ENCODE assay signal across 17 cellular contexts in the genomic region with DNA sequence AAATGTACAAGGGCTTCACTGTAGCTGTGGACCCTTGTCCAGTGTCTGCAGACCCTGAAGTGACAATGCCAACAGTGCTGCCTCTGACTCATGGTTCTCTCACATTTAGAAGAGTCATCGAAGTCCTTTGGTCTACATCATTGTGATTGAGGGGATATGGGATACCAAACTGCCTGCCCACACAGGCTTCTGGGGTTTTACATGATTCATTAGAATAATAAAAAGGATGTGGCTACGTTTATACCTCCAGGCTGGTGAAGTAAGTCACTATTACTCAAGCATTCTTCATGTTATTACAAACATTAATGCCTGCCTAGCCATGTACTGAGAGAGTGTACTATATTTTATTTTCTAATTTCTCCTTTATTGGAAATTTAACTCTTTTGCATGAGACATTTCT.
DNase-seq lines count a peak whose midpoint lies in the region.
"Had no signal": no experiment of that assay in that cellular context is flagged by ENCODE, and none has a peak within 500 bp of the region (broad histone marks: within the 10 kb centered on the region; RNA-seq: fewer than 3 reads in every experiment).

No MANE protein-coding gene starts in this region.

- DNase-seq in AG08396 (ENCODE audit: low spot score) (peak; percentile 48), LHCN-M2 (ENCODE audit: low read depth) (peak; percentile 90), brain pericyte (ENCODE audit: low read depth, low spot score) (peak; percentile 21), iris pigment epithelial cell (ENCODE audit: low read depth) (peak; percentile 85), CD1c-positive myeloid dendritic cell (ENCODE audit: extremely low spot score) (no peak), activated gamma-delta T cell (lab: John Stamatoyannopoulos, UW) (no peak), Kasumi-1 (lab: John Stamatoyannopoulos, UW) (no peak), middle frontal gyrus (ENCODE audit: extremely low spot score, low spot score) (no peak)
- DNase-seq: activated CD4-positive, alpha-beta T cell treated with anti-CD3 and anti-CD28 coated beads, Interleukin-2, amount 10 ng/mL, durations not matched to agents 24 days and 14 days; activated T-cell treated with anti-CD3 and anti-CD28 coated beads, Interleukin-2, amount 50 U/mL, for 48 hours; body of pancreas; DMS53; NCI-H146; NCI-H526 treated with DMSO at 0.1 percent for 48 hours; ovary; Peyer's patch; transverse colon had no signal

Comparison
In these comparisons a context has a peak if more than half of its experiments do, and no peak if none do; other contexts are left out.
1. DNase-seq: peak in AG08396 (single experiment), LHCN-M2 (single experiment), brain pericyte (single experiment) and iris pigment epithelial cell (single experiment); none in CD1c-positive myeloid dendritic cell (single experiment), activated gamma-delta T cell (single experiment), Kasumi-1 (0 of 2) and middle frontal gyrus (single experiment).